26 cellular contexts compared by ENCODE assay signal in the genomic region with DNA sequence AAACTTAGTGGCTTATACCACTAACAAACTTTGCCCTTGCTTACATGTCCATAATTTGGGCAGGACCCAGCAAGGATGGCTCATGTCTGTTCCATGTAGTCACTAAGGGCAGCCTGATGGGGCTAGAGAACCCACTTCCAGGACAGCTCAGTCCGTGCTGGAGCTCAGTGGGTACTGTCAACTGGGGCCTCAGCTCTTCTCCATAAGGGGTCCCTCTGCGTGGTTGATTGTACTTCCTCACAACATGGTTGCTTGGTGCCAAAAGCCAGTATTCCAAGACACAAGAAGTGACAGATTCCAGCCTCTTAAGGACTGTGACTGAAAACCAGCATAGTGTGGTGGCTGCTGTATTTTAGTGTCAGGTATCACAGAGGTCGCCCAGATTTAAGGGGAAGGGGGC.
"Had no signal": no experiment of that assay in that cellular context is flagged by ENCODE, and none has a peak within 500 bp of the region (broad histone marks: within the 10 kb centered on the region; RNA-seq: fewer than 3 reads in every experiment).

No MANE protein-coding gene starts in this region.

- H3K4me1 ChIP-seq: neural progenitor cell, pancreas, prostate gland, right lobe of liver, sigmoid colon, suprapubic skin, testis, tibial artery, transverse colon, upper lobe of right lung, uterus had no signal

- H3K27me3 ChIP-seq: neural progenitor cell, pancreas, right lobe of liver, sigmoid colon, suprapubic skin, testis, tibial artery, transverse colon, upper lobe of right lung, uterus had no signal

- H3K9me3 ChIP-seq: pancreas, prostate gland, right lobe of liver, suprapubic skin, testis, upper lobe of right lung, uterus had no signal

- H3K36me3 ChIP-seq: neural progenitor cell, pancreas, prostate gland, right lobe of liver, sigmoid colon, suprapubic skin, tibial artery, transverse colon, upper lobe of right lung, uterus had no signal

- DNase-seq: naive B cell; natural killer cell; occipital lobe; pancreas; retina; right cardiac atrium; right lobe of liver; sigmoid colon; small intestine; stimulated activated CD4-positive, alpha-beta T cell treated with anti-CD3 and anti-CD28 coated beads, Interleukin-15, amount 100 ng/mL, for 24 hours; stimulated activated CD4-positive, alpha-beta T cell treated with anti-CD3 and anti-CD28 coated beads, Interleukin-4, amount 100 ng/mL, for 1 hour; stimulated activated CD4-positive, alpha-beta T cell treated with anti-CD3 and anti-CD28 coated beads, Interleukin-4, amount 100 ng/mL, for 4 hours; stimulated activated CD8-positive, alpha-beta memory T cell treated with anti-CD3 and anti-CD28 coated beads, Interleukin-4, amount 100 ng/mL, for 48 hours; stimulated activated naive CD4-positive, alpha-beta T cell; stimulated activated naive CD8-positive, alpha-beta T cell treated with anti-CD3 and anti-CD28 coated beads, Interleukin-15, amount 100 ng/mL, for 72 hours; stimulated activated naive CD8-positive, alpha-beta T cell treated with anti-CD3 and anti-CD28 coated beads, Interleukin-15, Interleukin-2, amounts not matched to agents 100 U/mL and 50 U/mL, for 24 hours; substantia nigra; testis; tibial artery; transverse colon; upper lobe of right lung; uterus had no signal

- ATAC-seq: natural killer cell; pancreas; right cardiac atrium; right lobe of liver; stimulated activated memory B cell treated with anti-CD40 and anti-IgM and Interleukin-4, amounts not matched to agents 10 μg/mL and 1 μg/mL and 100 μg/mL, for 72 hours; stimulated activated naive CD8-positive, alpha-beta T cell treated with anti-CD3 and anti-CD28 coated beads, Interleukin-15, amount 100 ng/mL, for 72 hours; stimulated activated naive CD8-positive, alpha-beta T cell treated with anti-CD3 and anti-CD28 coated beads, Interleukin-15, Interleukin-2, amounts not matched to agents 100 U/mL and 50 U/mL, for 24 hours; upper lobe of right lung had no signal

- H3K4me3 ChIP-seq: neural progenitor cell, pancreas, prostate gland, right lobe of liver, sigmoid colon, suprapubic skin, testis, tibial artery, transverse colon, upper lobe of right lung, uterus had no signal

- H3K27ac ChIP-seq: neural progenitor cell, pancreas, prostate gland, right lobe of liver, sigmoid colon, suprapubic skin, testis, tibial artery, transverse colon, upper lobe of right lung, uterus had no signal
